In the genomic region with DNA sequence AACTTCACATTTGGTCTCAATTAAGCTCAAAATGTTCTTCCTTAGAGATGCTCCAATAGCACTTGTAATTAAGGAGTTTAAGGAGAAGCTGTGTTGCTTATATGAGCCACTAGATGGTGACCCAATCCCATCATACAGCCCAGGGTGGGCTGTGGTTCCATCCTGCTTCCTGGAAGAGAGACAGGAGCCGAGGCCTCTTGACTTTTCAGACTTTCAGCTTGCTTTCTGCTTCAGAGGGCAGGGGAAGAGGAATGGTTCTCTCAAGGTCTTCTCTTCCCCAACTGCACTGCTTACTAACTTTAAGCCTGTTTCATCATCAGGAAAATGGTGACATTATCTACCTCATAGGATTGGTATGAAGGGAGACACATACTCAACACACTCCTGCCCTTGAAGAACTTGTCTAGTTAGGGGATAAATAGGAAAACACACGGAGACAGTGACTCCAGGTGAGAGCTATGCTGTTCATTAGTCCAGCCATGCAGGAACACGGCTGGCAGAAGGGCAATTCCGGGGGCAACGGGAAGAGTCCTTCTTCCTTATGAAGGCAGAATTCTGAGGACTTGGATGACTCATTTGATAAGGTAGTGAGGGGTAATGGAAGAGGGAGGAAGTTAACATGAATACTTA, we compare ENCODE assay signal across 8 cellular contexts. TPM values are rescaled to one million over a fixed set of nuclear protein-coding genes. Genes with fewer than 3 reads are reported as not detected.
DNase-seq lines count a peak whose midpoint lies in the region; FAIRE-seq and TF ChIP-seq lines count a peak whose summit lies in the region.

No MANE protein-coding gene starts in this region.

- intact Hi-C loops in spleen (cut with DNase I; ENCODE audit: low total_unique reads), result loop anchor here (10.0 kb wide), 2 partner anchors 53 to 253 kb away; no protein-coding TSS in a partner anchor

- H3K36me3 Mint-ChIP-seq in activated naive CD8-positive, alpha-beta T cell treated with anti-CD3 and anti-CD28 coated beads for 36 hours, result no peaks in the 10 kb centered on the region

- H3K27me3 ChIP-seq in BJ (ENCODE audit: control insufficient read depth, insufficient read depth, low read length) (no peaks in the 10 kb centered on the region), spleen (replicated peaks in 1 of 7) (no peaks in the 10 kb centered on the region)

- no peak overlapping the region for H3K4me3 Mint-ChIP-seq in activated naive CD8-positive, alpha-beta T cell treated with anti-CD3 and anti-CD28 coated beads for 36 hours

- no peak overlapping the region for H3K27ac Mint-ChIP-seq in activated naive CD8-positive, alpha-beta T cell treated with anti-CD3 and anti-CD28 coated beads for 36 hours

- POLR2A ChIA-PET in BJ (lab: Charles Lee), result no interaction called here

- peak; percentile 62 for TF ChIP-seq CTCF in BJ (IDR thresholded peaks at IDR 0.05; ENCODE audit: insufficient read depth, low read depth, low read length)
- TF ChIP-seq CTCF in spleen (IDR thresholded peaks at IDR 0.05 in 8 of 11, conservative IDR thresholded peaks at IDR 0.05 in 3 of 11), result peak; percentile 27 to 77 (median 59)

- H3K36me3 ChIP-seq in BJ (ENCODE audit: control insufficient read depth, insufficient read depth, low read length), result no peaks in the 10 kb centered on the region
- H3K36me3 ChIP-seq in spleen, result peaks cover 0 to 60% (median 3%) of the 10 kb centered on the region in 6 donors

- CTCF ChIA-PET in BJ (lab: Yijun Ruan, JAX), result interaction anchor here (0.6 to 3.3 kb wide), 30 partner anchors 9 to 1229 kb away, joined by 3 to 30 read pairs (median 4); a partner anchor contains a TSS

- peak overlapping the region in 3 of 8 donors; percentile 21 to 45 (median 26) for H3K27ac ChIP-seq in spleen

- DNase-seq in BJ (ENCODE audit: low read depth), result no peak
- peak; percentile 31 for DNase-seq in H54 (ENCODE audit: insufficient read length, low spot score)
- DNase-seq in NCI-H460 (ENCODE audit: extremely low read depth, low read depth), result peak; percentile 21
- DNase-seq in brain pericyte (ENCODE audit: low read depth, low spot score), result peak; percentile 34
- peak; percentile 78 for DNase-seq in iPS-NIHi11 (ENCODE audit: low spot score)
- peak; percentile 41 for DNase-seq in spleen
- DNase-seq in mesenteric fat pad (ENCODE audit: low spot score), result no peak
- DNase-seq in activated naive CD8-positive, alpha-beta T cell treated with anti-CD3 and anti-CD28 coated beads for 36 hours, result no peak

- 49 to 60% (median 57%) methylated on average over 5 of the region's 5 CpGs for WGBS in spleen, 5 donors

- H3K4me1 Mint-ChIP-seq in activated naive CD8-positive, alpha-beta T cell treated with anti-CD3 and anti-CD28 coated beads for 36 hours, result peaks cover 3% of the 10 kb centered on the region

- peaks cover 0 to 15% (median 10%) of the 10 kb centered on the region in 6 donors for H3K4me1 ChIP-seq in spleen

- peak; percentile 27 for FAIRE-seq in H54 (lab: Jason Lieb, UNC)

- TF ChIP-seq POLR2A in H54 (IDR thresholded peaks at IDR 0.05; ENCODE audit: low read depth, low read length), result no peak
- no peak for TF ChIP-seq POLR2A in spleen (IDR thresholded peaks at IDR 0.05)

- no peaks in the 10 kb centered on the region for H3K9me3 Mint-ChIP-seq in activated naive CD8-positive, alpha-beta T cell treated with anti-CD3 and anti-CD28 coated beads for 36 hours

- H3K27me3 Mint-ChIP-seq in activated naive CD8-positive, alpha-beta T cell treated with anti-CD3 and anti-CD28 coated beads for 36 hours, result no peaks in the 10 kb centered on the region

- no peaks in the 10 kb centered on the region for H3K9me3 ChIP-seq in spleen

- H3K4me3 ChIP-seq in BJ (ENCODE audit: low read depth, low read length) (no peak overlapping the region), spleen (no peak overlapping the region)

RNA-seq across cellular contexts. Expression of a gene that starts 20.1 kb away (rescaled TPM):
- polyA plus RNA-seq in BJ (2011; rRNA removed) (15.1 and 20.6 TPM in 2 replicates), spleen (10 to 100 TPM; 28.0 to 34.7 (median 30.1) TPM)
- 5.6 and 6.1 TPM in 2 replicates for polyA minus RNA-seq in BJ (2011; rRNA and poly(A)+ RNA removed)
- 32.2 and 33.2 TPM in 2 replicates for total RNA-seq in NCI-H460 (2014; rRNA removed; shearing (Covaris generic))
- polyA plus RNA-seq in NCI-H460 (2014; cell fraction: nucleus; rRNA removed), result 45.0 and 66.6 TPM in 2 replicates
- total RNA-seq in spleen (10 to 100 TPM; 12.0 to 23.1 (median 17.9) TPM), mesenteric fat pad (24.6 TPM)
- 10 to 100 TPM; 16.6 to 18.1 TPM for total RNA-seq in activated naive CD8-positive, alpha-beta T cell treated with anti-CD3 and anti-CD28 coated beads for 36 hours

RNA-seq across cellular contexts. Expression of a gene that starts 28.3 kb away (rescaled TPM):
- 0.63 and 0.75 TPM in 2 replicates for polyA plus RNA-seq in BJ (2011; rRNA removed)
- polyA minus RNA-seq in BJ (2011; rRNA and poly(A)+ RNA removed), result 0.62 and 0.67 TPM in 2 replicates
- total RNA-seq in NCI-H460 (2014; rRNA removed; shearing (Covaris generic)), result 0.17 and 0.40 TPM in 2 replicates
- polyA plus RNA-seq in NCI-H460 (2014; cell fraction: nucleus; rRNA removed), result 2.0 and 3.3 TPM in 2 replicates
- total RNA-seq in spleen, result 10 to 100 TPM; 37.1 to 85.7 (median 59.0) TPM
- polyA plus RNA-seq in spleen, result 10 to 100 TPM in 1 of 3 donors, 1 to 10 TPM in 2; 3.5 to 19.2 (median 6.6) TPM
- 17.5 TPM for total RNA-seq in mesenteric fat pad
- total RNA-seq in activated naive CD8-positive, alpha-beta T cell treated with anti-CD3 and anti-CD28 coated beads for 36 hours, result under 1 TPM; 0.47 to 0.50 TPM

Comparison
In these comparisons a context has a peak if more than half of its experiments do, and no peak if none do; other contexts are left out.
1. DNase-seq: peak in H54 (single experiment), NCI-H460 (single experiment), brain pericyte (single experiment), iPS-NIHi11 (single experiment) and spleen (single experiment); none in BJ (single experiment), mesenteric fat pad (single experiment) and activated naive CD8-positive, alpha-beta T cell treated with anti-CD3 and anti-CD28 coated beads for 36 hours (single experiment).
2. RNA of a gene that starts 28.3 kb away (total RNA-seq): 37.1 to 85.7 TPM in spleen and 17.5 TPM in mesenteric fat pad (single experiment); 0.47 to 0.50 TPM in activated naive CD8-positive, alpha-beta T cell treated with anti-CD3 and anti-CD28 coated beads for 36 hours and 0.17 to 0.40 TPM in NCI-H460; every median in the first group is over 10 times any median in the second.